ENCODE assay signal across 26 cellular contexts in genomic region chr12:20560935-20561334, GRCh38.
"Had no signal": no experiment of that assay in that cellular context is flagged by ENCODE, and none has a peak within 500 bp of the region (broad histone marks: within the 10 kb centered on the region; RNA-seq: fewer than 3 reads in every experiment).

No MANE protein-coding gene starts in this region.

- H3K27ac ChIP-seq: colonic mucosa, dorsolateral prefrontal cortex, stomach had no signal

- H3K36me3 ChIP-seq: colonic mucosa, gastroesophageal sphincter, stomach, tibial nerve had no signal

- H3K27me3 ChIP-seq: colonic mucosa, dorsolateral prefrontal cortex, gastroesophageal sphincter, stomach, tibial nerve had no signal

- H3K9me3 ChIP-seq: colonic mucosa, gastroesophageal sphincter, mucosa of descending colon, stomach, tibial nerve had no signal

- DNase-seq: activated B cell treated with CpG ODN at 0.5 μM for 24 hours; activated CD4-positive, alpha-beta T cell treated with anti-CD3 and anti-CD28 coated beads, Interleukin-2, amount 50 U/mL, for 1 hour; activated CD8-positive, alpha-beta T cell treated with anti-CD3 and anti-CD28 coated beads for 36 hours; activated gamma-delta T cell treated with Interleukin-2 at 50 U/mL for 16 hours; activated naive CD4-positive, alpha-beta T cell treated with anti-CD3 and anti-CD28 coated beads, Interleukin-2, amount 50 U/mL, for 16 hours; activated T-cell treated with anti-CD3 and anti-CD28 coated beads, Interleukin-2, amount 50 U/mL, for 4 hours; amygdala; cerebellar nuclear complex; colonic mucosa; dorsolateral prefrontal cortex; effector memory CD8-positive, alpha-beta T cell; erythroblast; hypothalamus; kidney glomerular epithelial cell; stimulated activated CD4-positive, alpha-beta T cell treated with anti-CD3 and anti-CD28 coated beads, Interleukin-15, amount 100 ng/mL, for 24 hours; stimulated activated CD4-positive, alpha-beta T cell treated with anti-CD3 and anti-CD28 coated beads, Interleukin-2, amount 100 ng/mL, for 24 hours; stimulated activated naive B cell treated with anti-CD40 and anti-IgM and Interleukin-4, amounts not matched to agents 10 μg/mL and 1 μg/mL and 100 μg/mL, for 72 hours; stomach; T-cell had no signal

- H3K4me1 ChIP-seq: colonic mucosa, stomach, tibial nerve had no signal

- H3K4me3 ChIP-seq: colonic mucosa, dorsolateral prefrontal cortex, gastroesophageal sphincter, lung, mucosa of descending colon, stomach, tibial nerve had no signal

- ATAC-seq: activated CD8-positive, alpha-beta T cell treated with anti-CD3 and anti-CD28 coated beads for 36 hours; activated T-cell treated with anti-CD3 and anti-CD28 coated beads, Interleukin-2, amount 50 U/mL, for 4 hours; activated T-helper 17 cell treated with anti-CD3 and anti-CD28 coated beads, Interleukin-2, amount 50 U/mL, for 72 hours; effector memory CD8-positive, alpha-beta T cell; gastroesophageal sphincter; left lobe of liver; mucosa of descending colon; natural killer cell treated with Interleukin-12 subunit alpha and Interleukin-12 subunit beta and Interleukin-15 and Interleukin-18, amount 100 ng/mL, for 72 hours; stimulated activated naive B cell treated with anti-CD40 and anti-IgM and Interleukin-4, amounts not matched to agents 10 μg/mL and 1 μg/mL and 100 μg/mL, for 72 hours; T-cell had no signal
